7 cellular contexts compared by ENCODE assay signal in the genomic region with DNA sequence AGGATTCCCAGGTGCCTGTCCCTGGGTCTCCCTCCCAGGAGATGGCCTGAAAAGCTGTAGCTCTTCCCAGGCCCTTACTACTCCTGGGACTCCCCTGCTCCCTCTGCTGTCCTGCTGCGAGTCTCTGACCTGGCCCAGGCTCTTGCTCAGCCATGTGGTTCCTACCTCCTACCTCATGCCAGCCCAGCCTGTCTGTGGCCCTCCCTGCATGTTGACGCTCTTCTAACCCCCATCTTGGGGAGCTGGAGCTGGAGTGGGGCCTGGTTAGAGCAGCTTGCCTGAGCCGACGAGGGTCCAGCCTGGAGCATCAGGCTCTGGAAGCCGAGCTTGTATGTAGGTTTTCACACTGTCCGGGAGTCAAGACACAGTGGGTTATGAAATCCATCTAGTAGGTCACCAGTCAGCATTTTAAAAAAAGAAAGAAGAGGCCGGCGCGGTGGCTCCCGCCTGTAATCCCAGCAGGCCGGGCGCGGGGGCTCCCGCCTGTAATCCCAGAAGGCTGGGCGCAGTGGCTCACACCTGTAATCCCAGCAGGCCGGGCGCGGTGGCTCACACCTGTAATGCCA.
A peak's percentile ranks its signal among the peaks of the same experiment; 100 is the strongest.
DNase-seq lines count a peak whose midpoint lies in the region; ATAC-seq, FAIRE-seq and TF ChIP-seq lines count a peak whose summit lies in the region.

No MANE protein-coding gene starts in this region.

- TF ChIP-seq POLR2A in transverse colon (IDR thresholded peaks at IDR 0.05), result no peak
- TF ChIP-seq POLR2A in spleen (IDR thresholded peaks at IDR 0.05), result no peak

- H3K27ac ChIP-seq in keratinocyte (ENCODE audit: control insufficient read depth, insufficient read depth, low read length), result no peak overlapping the region
- peak overlapping the region; percentile 33 to 66 (median 51) for H3K27ac ChIP-seq in transverse colon
- peak overlapping the region in 2 of 8 donors; percentile 2 to 5 for H3K27ac ChIP-seq in spleen

- H3K4me2 ChIP-seq in keratinocyte (ENCODE audit: control insufficient read depth, extremely low read depth, insufficient read depth, low read depth, low read length), result no peak overlapping the region

- H3K36me3 ChIP-seq in keratinocyte (ENCODE audit: control insufficient read depth in 2 of 2, extremely low read depth in 1 of 2, insufficient read depth in 2 of 2, low read length in 2 of 2) (peaks cover 35 to 43% of the 10 kb centered on the region in 2 experiments), transverse colon (no peaks in the 10 kb centered on the region), spleen (peaks cover 0 to 19% (median 4%) of the 10 kb centered on the region in 6 donors)

- intact Hi-C loops in transverse colon (cut with DNase I; ENCODE audit: low total_unique reads), result loop anchor here (10.0 kb wide), 1 partner anchor 48 kb away; no protein-coding TSS in a partner anchor
- intact Hi-C loops in spleen (cut with DNase I; ENCODE audit: low total_unique reads), result no loop called here

- H3K27me3 ChIP-seq in keratinocyte (ENCODE audit: control insufficient read depth, extremely low read depth, insufficient read depth, low read length) (no peaks in the 10 kb centered on the region), transverse colon (no peaks in the 10 kb centered on the region), spleen (replicated peaks in 1 of 7) (no peaks in the 10 kb centered on the region)

- no peak overlapping the region for H3K9ac ChIP-seq in keratinocyte (ENCODE audit: control insufficient read depth, extremely low read depth, insufficient read depth, low read length)

- H3K4me1 ChIP-seq in keratinocyte (ENCODE audit: control insufficient read depth, extremely low read depth, insufficient read depth, low read length) (peaks cover 2% of the 10 kb centered on the region), transverse colon (peaks cover 35 to 79% (median 68%) of the 10 kb centered on the region in 4 donors), spleen (peaks cover 0 to 59% (median 26%) of the 10 kb centered on the region in 6 donors)

- H3K9me1 ChIP-seq in keratinocyte (ENCODE audit: control insufficient read depth, extremely low read depth, insufficient read depth, low read length), result peaks cover 2% of the 10 kb centered on the region

- ATAC-seq in HG02840 (IDR thresholded peaks at IDR 0.05; ENCODE audit: low FRiP score, unreplicated experiment), result no peak

- TF ChIP-seq EP300 in transverse colon (IDR thresholded peaks at IDR 0.05; ENCODE audit: low read depth), result no peak

- WGBS in transverse colon (ENCODE audit: low coverage in 1 of 2), 2 donors, result 82% methylated on average over 18 of the region's 18 CpGs; no CpG with 5 or more reads in 1 of the 2 donors
- WGBS in spleen, 5 donors, result 89 to 97% (median 94%) methylated on average over 17 to 18 of the region's 18 CpGs

- no peak overlapping the region for H3K4me3 ChIP-seq in cardiac fibroblast (replicated peaks in 1 of 2; ENCODE audit: low read depth in 2 of 2, low read length in 2 of 2)
- H3K4me3 ChIP-seq in keratinocyte (ENCODE audit: control insufficient read depth in 2 of 3, extremely low read depth in 1 of 3, insufficient read depth in 2 of 3, low read depth in 1 of 3, low read length in 3 of 3), result no peak overlapping the region
- H3K4me3 ChIP-seq in transverse colon, result no peak overlapping the region
- H3K4me3 ChIP-seq in spleen, result no peak overlapping the region

- H3K9me3 ChIP-seq in keratinocyte (ENCODE audit: control insufficient read depth, low read depth, low read length) (no peaks in the 10 kb centered on the region), transverse colon (no peaks in the 10 kb centered on the region), spleen (no peaks in the 10 kb centered on the region)

- dilution Hi-C loops in keratinocyte (cut with MboI; ENCODE audit: extremely low pct_ligation_motif_present, low sequenced_read_pairs), result no loop called here

- in situ Hi-C loops in transverse colon (cut with MboI; ENCODE audit: low pct_ligation_motif_present in 1 of 4, low pct_unique_long_range_greater_than_20kb in 1 of 4, low sequenced_read_pairs in 3 of 4), result no loop called here

- H3K79me2 ChIP-seq in keratinocyte (ENCODE audit: control insufficient read depth, insufficient read depth, low read length), result peaks cover 88% of the 10 kb centered on the region

- FAIRE-seq in keratinocyte (lab: Jason Lieb, UNC), result no peak

- no peaks in the 10 kb centered on the region for H4K20me1 ChIP-seq in keratinocyte (ENCODE audit: control insufficient read depth, extremely low read depth, insufficient read depth, low read length)

- DNase-seq in HT1080 (ENCODE audit: low read depth) (peak; percentile 27), cardiac fibroblast (ENCODE audit: low read depth in 2 of 2) (peak in 1 of 2 donors; percentile 36), keratinocyte (ENCODE audit: low read depth, low spot score) (no peak), transverse colon (no peak), SIG-M5 treated with dmso at 0.1 percent for 504 hours (lab: John Stamatoyannopoulos, UW; ENCODE audit: unreplicated experiment) (no peak), spleen (no peak)

- no peak overlapping the region for H2AFZ ChIP-seq in keratinocyte (ENCODE audit: control insufficient read depth, low read length)

- peak; percentile 37 for TF ChIP-seq CTCF in cardiac fibroblast (IDR thresholded peaks at IDR 0.05; ENCODE audit: low read depth, low read length)
- peak; percentile 16 to 51 (median 27) for TF ChIP-seq CTCF in keratinocyte (optimal IDR thresholded peaks at IDR 0.05 in 1 of 3, IDR thresholded peaks at IDR 0.05 in 1 of 3, conservative IDR thresholded peaks at IDR 0.05 in 1 of 3; ENCODE audit: extremely low read depth in 1 of 3, insufficient read depth in 2 of 3, low read length in 3 of 3)
- TF ChIP-seq CTCF in transverse colon (IDR thresholded peaks at IDR 0.05), result peak in 2 of 5 experiments; percentile 10 to 20
- TF ChIP-seq CTCF in spleen (IDR thresholded peaks at IDR 0.05 in 8 of 11, conservative IDR thresholded peaks at IDR 0.05 in 3 of 11), result no peak

Comparison
In these comparisons a context has a peak if more than half of its experiments do, and no peak if none do; other contexts are left out.
1. CTCF ChIP-seq: peak in cardiac fibroblast (single experiment) and keratinocyte (3 of 3); none in spleen (0 of 11).